Comparison of ENCODE assay signal across 8 cellular contexts in the genomic region with DNA sequence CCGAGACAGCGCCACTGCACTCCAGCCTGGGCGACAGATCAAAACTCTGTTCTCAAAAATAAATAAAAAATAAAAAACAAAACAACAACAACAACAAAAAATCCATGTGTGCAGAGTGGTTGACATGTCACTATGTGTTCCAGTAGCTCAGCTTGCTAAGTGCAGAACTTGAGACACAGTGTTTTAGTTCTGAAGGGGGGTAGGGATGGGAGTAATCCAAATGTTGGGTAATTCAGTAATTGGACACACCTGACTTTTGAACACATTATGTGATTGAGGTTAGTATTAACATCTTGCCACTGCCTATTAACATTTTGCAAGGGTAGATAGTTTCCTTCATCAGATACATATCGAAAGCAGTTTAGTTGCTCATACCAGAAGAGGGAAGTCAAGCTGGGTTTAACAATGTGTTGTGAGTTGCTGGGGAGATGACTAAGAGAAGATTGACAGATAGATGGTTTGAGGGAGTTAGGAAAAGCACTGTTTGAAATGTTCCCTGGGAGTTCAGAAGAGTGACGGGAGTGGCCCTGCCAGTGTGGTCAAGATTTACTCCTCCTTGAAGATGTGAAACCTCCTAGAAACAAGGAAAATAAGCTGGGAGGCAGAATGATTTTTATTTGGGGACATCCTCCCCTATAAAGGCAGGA. TPM values are rescaled to one million over a fixed set of nuclear protein-coding genes. Genes with fewer than 3 reads are reported as not detected.
A peak's percentile ranks its signal among the peaks of the same experiment; 100 is the strongest.
DNase-seq lines count a peak whose midpoint lies in the region; ATAC-seq and TF ChIP-seq lines count a peak whose summit lies in the region.

No MANE protein-coding gene starts in this region.

- peak; percentile 56 for DNase-seq in GM04503 (ENCODE audit: low read depth)
- peak; percentile 78 for DNase-seq in GM20000 (ENCODE audit: low spot score)
- DNase-seq in activated T-helper 1 cell treated with anti-CD3 and anti-CD28 coated beads, Interleukin-12 subunit alpha, Interleukin-12 subunit beta, Interleukin-2, Interleukin-4 antibody, amounts not matched to agents 30 ng/mL and 10 ng/mL and 1 ng/mL, durations not matched to agents 14 hours and 24 hours and 36 hours (ENCODE audit: low spot score): peak; percentile 10
- peak; percentile 10 for DNase-seq in hepatic stellate cell (ENCODE audit: low spot score)
- peak; percentile 4 for DNase-seq in stimulated activated naive B cell treated with anti-CD40 and anti-IgM and Interleukin-4, amounts not matched to agents 10 μg/mL and 1 μg/mL and 100 μg/mL, for 72 hours
- DNase-seq in SHP77 (lab: John Stamatoyannopoulos, UW): no peak
- DNase-seq in NCI-H1694 treated with DMSO at 0.1 percent for 48 hours (lab: John Stamatoyannopoulos, UW): no peak

- H3K9me3 Mint-ChIP-seq in activated T-helper 1 cell treated with anti-CD3 and anti-CD28 coated beads, Interleukin-12 subunit alpha, Interleukin-12 subunit beta, Interleukin-2, Interleukin-4 antibody, amounts not matched to agents 30 ng/mL and 10 ng/mL and 1 ng/mL, durations not matched to agents 14 hours and 24 hours and 36 hours: no peaks in the 10 kb centered on the region
- no peaks in the 10 kb centered on the region for H3K9me3 Mint-ChIP-seq in stimulated activated naive B cell treated with anti-CD40 and anti-IgM and Interleukin-4, amounts not matched to agents 10 μg/mL and 1 μg/mL and 100 μg/mL, for 72 hours

- no peak for TF ChIP-seq CTCF in GM20000 (IDR thresholded peaks at IDR 0.05; ENCODE audit: extremely low read depth, missing control alignments)

- intact Hi-C loops in activated T-helper 1 cell treated with anti-CD3 and anti-CD28 coated beads, Interleukin-12 subunit alpha, Interleukin-12 subunit beta, Interleukin-2, Interleukin-4 antibody, amounts not matched to agents 30 ng/mL and 10 ng/mL and 1 ng/mL, durations not matched to agents 14 hours and 24 hours and 36 hours (cut with micrococcal nuclease): loop anchor here (1.0 to 10.0 kb wide), 14 partner anchors 29 to 1646 kb away; partner anchors contain the start of genes KLHL9, MLLT3 and RPS6

- H3K4me3 Mint-ChIP-seq in activated T-helper 1 cell treated with anti-CD3 and anti-CD28 coated beads, Interleukin-12 subunit alpha, Interleukin-12 subunit beta, Interleukin-2, Interleukin-4 antibody, amounts not matched to agents 30 ng/mL and 10 ng/mL and 1 ng/mL, durations not matched to agents 14 hours and 24 hours and 36 hours: no peak overlapping the region
- no peak overlapping the region for H3K4me3 Mint-ChIP-seq in stimulated activated naive B cell treated with anti-CD40 and anti-IgM and Interleukin-4, amounts not matched to agents 10 μg/mL and 1 μg/mL and 100 μg/mL, for 72 hours

- peaks cover 23% of the 10 kb centered on the region for H3K36me3 Mint-ChIP-seq in activated T-helper 1 cell treated with anti-CD3 and anti-CD28 coated beads, Interleukin-12 subunit alpha, Interleukin-12 subunit beta, Interleukin-2, Interleukin-4 antibody, amounts not matched to agents 30 ng/mL and 10 ng/mL and 1 ng/mL, durations not matched to agents 14 hours and 24 hours and 36 hours (ENCODE audit: low read depth)
- H3K36me3 Mint-ChIP-seq in stimulated activated naive B cell treated with anti-CD40 and anti-IgM and Interleukin-4, amounts not matched to agents 10 μg/mL and 1 μg/mL and 100 μg/mL, for 72 hours: no peaks in the 10 kb centered on the region

- H3K4me1 Mint-ChIP-seq in activated T-helper 1 cell treated with anti-CD3 and anti-CD28 coated beads, Interleukin-12 subunit alpha, Interleukin-12 subunit beta, Interleukin-2, Interleukin-4 antibody, amounts not matched to agents 30 ng/mL and 10 ng/mL and 1 ng/mL, durations not matched to agents 14 hours and 24 hours and 36 hours (ENCODE audit: low read depth): peaks cover 23% of the 10 kb centered on the region
- peaks cover 4 to 14% of the 10 kb centered on the region in 2 donors for H3K4me1 Mint-ChIP-seq in stimulated activated naive B cell treated with anti-CD40 and anti-IgM and Interleukin-4, amounts not matched to agents 10 μg/mL and 1 μg/mL and 100 μg/mL, for 72 hours

- no peak overlapping the region for H3K27ac Mint-ChIP-seq in activated T-helper 1 cell treated with anti-CD3 and anti-CD28 coated beads, Interleukin-12 subunit alpha, Interleukin-12 subunit beta, Interleukin-2, Interleukin-4 antibody, amounts not matched to agents 30 ng/mL and 10 ng/mL and 1 ng/mL, durations not matched to agents 14 hours and 24 hours and 36 hours
- no peak overlapping the region for H3K27ac Mint-ChIP-seq in stimulated activated naive B cell treated with anti-CD40 and anti-IgM and Interleukin-4, amounts not matched to agents 10 μg/mL and 1 μg/mL and 100 μg/mL, for 72 hours

- H3K27me3 Mint-ChIP-seq in activated T-helper 1 cell treated with anti-CD3 and anti-CD28 coated beads, Interleukin-12 subunit alpha, Interleukin-12 subunit beta, Interleukin-2, Interleukin-4 antibody, amounts not matched to agents 30 ng/mL and 10 ng/mL and 1 ng/mL, durations not matched to agents 14 hours and 24 hours and 36 hours (ENCODE audit: insufficient read depth): no peaks in the 10 kb centered on the region
- no peaks in the 10 kb centered on the region for H3K27me3 Mint-ChIP-seq in stimulated activated naive B cell treated with anti-CD40 and anti-IgM and Interleukin-4, amounts not matched to agents 10 μg/mL and 1 μg/mL and 100 μg/mL, for 72 hours

- peak; percentile 69 for ATAC-seq in HG03521 (IDR thresholded peaks at IDR 0.05; ENCODE audit: unreplicated experiment)
- peak; percentile 86 to 89 for ATAC-seq in stimulated activated naive B cell treated with anti-CD40 and anti-IgM and Interleukin-4, amounts not matched to agents 10 μg/mL and 1 μg/mL and 100 μg/mL, for 72 hours (replicated peaks)

RNA-seq across cellular contexts. Expression of gene HACD4, which starts 0.9 kb away (rescaled TPM):
- total RNA-seq in activated T-helper 1 cell treated with anti-CD3 and anti-CD28 coated beads, Interleukin-12 subunit alpha, Interleukin-12 subunit beta, Interleukin-2, Interleukin-4 antibody, amounts not matched to agents 30 ng/mL and 10 ng/mL and 1 ng/mL, durations not matched to agents 14 hours and 24 hours and 36 hours: 2.7 and 3.0 TPM in 2 replicates

RNA-seq across cellular contexts. Expression of gene IFNB1, which starts 47.2 kb away (rescaled TPM):
- total RNA-seq in activated T-helper 1 cell treated with anti-CD3 and anti-CD28 coated beads, Interleukin-12 subunit alpha, Interleukin-12 subunit beta, Interleukin-2, Interleukin-4 antibody, amounts not matched to agents 30 ng/mL and 10 ng/mL and 1 ng/mL, durations not matched to agents 14 hours and 24 hours and 36 hours: 0.23 TPM in 1 of 2 replicates, not detected in the other

Comparison
In these comparisons a context has a peak if more than half of its experiments do, and no peak if none do; other contexts are left out.
1. DNase-seq: peak in GM04503 (single experiment), GM20000 (single experiment), activated T-helper 1 cell treated with anti-CD3 and anti-CD28 coated beads, Interleukin-12 subunit alpha, Interleukin-12 subunit beta, Interleukin-2, Interleukin-4 antibody, amounts not matched to agents 30 ng/mL and 10 ng/mL and 1 ng/mL, durations not matched to agents 14 hours and 24 hours and 36 hours (single experiment), hepatic stellate cell (single experiment) and stimulated activated naive B cell treated with anti-CD40 and anti-IgM and Interleukin-4, amounts not matched to agents 10 μg/mL and 1 μg/mL and 100 μg/mL, for 72 hours (single experiment); none in SHP77 (0 of 2) and NCI-H1694 treated with DMSO at 0.1 percent for 48 hours (single experiment).